Comparison of ENCODE assay signal across 16 cellular contexts in genomic region chr3:42843730-42844713, GRCh38. TPM values are rescaled to one million over a fixed set of nuclear protein-coding genes. Genes with fewer than 3 reads are reported as not detected.
DNase-seq lines count a peak whose midpoint lies in the region; ATAC-seq and TF ChIP-seq lines count a peak whose summit lies in the region.
"Had no signal": no experiment of that assay in that cellular context is flagged by ENCODE, and none has a peak within 500 bp of the region (broad histone marks: within the 10 kb centered on the region; RNA-seq: fewer than 3 reads in every experiment).

No MANE protein-coding gene starts in this region.

- H3K9me3 Mint-ChIP-seq in endodermal cell = no peaks in the 10 kb centered on the region
- H3K9me3 Mint-ChIP-seq: activated CD4-positive, alpha-beta T cell treated with anti-CD3 and anti-CD28 coated beads, Interleukin-2, amount 10 ng/mL, durations not matched to agents 24 days and 14 days; T-helper 2 cell treated with Interferon-gamma antibody and Interleukin-4, amounts not matched to agents 5 μg/mL and 100 μg/mL, for 36 hours had no signal

- TF ChIP-seq POLR2A in right lobe of liver (IDR thresholded peaks at IDR 0.05) (peak; percentile 8), spleen (IDR thresholded peaks at IDR 0.05) (no peak)

- H3K36me3 ChIP-seq in endodermal cell (ENCODE audit: control insufficient read depth, insufficient read depth, low read length) (no peaks in the 10 kb centered on the region), right lobe of liver (no peaks in the 10 kb centered on the region), spleen (no peaks in the 10 kb centered on the region), BE2C (no peaks in the 10 kb centered on the region)

- H3K4me3 Mint-ChIP-seq in endodermal cell = no peak overlapping the region
- H3K4me3 Mint-ChIP-seq: activated CD4-positive, alpha-beta T cell treated with anti-CD3 and anti-CD28 coated beads, Interleukin-2, amount 10 ng/mL, durations not matched to agents 24 days and 14 days; T-helper 2 cell treated with Interferon-gamma antibody and Interleukin-4, amounts not matched to agents 5 μg/mL and 100 μg/mL, for 36 hours had no signal

- DNase-seq in CD1c-positive myeloid dendritic cell (ENCODE audit: extremely low spot score) (peak; percentile 15), endodermal cell (peak; percentile 60), right lobe of liver (peak in 2 of 3 donors; percentile 75 to 82), spleen (no peak), superior temporal gyrus (ENCODE audit: extremely low spot score) (no peak), BE2C (no peak), SIG-M5 (lab: John Stamatoyannopoulos, UW) (no peak), middle frontal gyrus (ENCODE audit: extremely low spot score, low spot score) (no peak)
- DNase-seq: activated CD4-positive, alpha-beta T cell treated with anti-CD3 and anti-CD28 coated beads, Interleukin-2, amount 10 ng/mL, durations not matched to agents 24 days and 14 days; activated T-cell treated with anti-CD3 and anti-CD28 coated beads, Interleukin-2, amount 50 U/mL, for 48 hours; NCI-H2029; NCI-H748 treated with DMSO at 0.1 percent for 48 hours; stimulated activated CD4-positive, alpha-beta T cell treated with anti-CD3 and anti-CD28 coated beads, Interleukin-4, amount 100 ng/mL, for 24 hours had no signal

- WGBS in endodermal cell (ENCODE audit: insufficient coverage in 1 of 2, insufficient read length in 1 of 2), 2 experiments = 78 to 88% methylated on average over 4 to 7 of the region's 7 CpGs
- 64% methylated on average over 6 of the region's 7 CpGs for WGBS in right lobe of liver (ENCODE audit: insufficient coverage, low coverage, low lambda C conversion rate, missing lambda C conversion rate)
- 67 to 80% (median 74%) methylated on average over 7 of the region's 7 CpGs for WGBS in spleen, 5 donors

- H3K9ac ChIP-seq in endodermal cell (ENCODE audit: extremely low read depth, low read length, poor library complexity, severe bottlenecking) = no peak overlapping the region

- H3K27me3 Mint-ChIP-seq in endodermal cell (ENCODE audit: insufficient read depth) = no peaks in the 10 kb centered on the region
- H3K27me3 Mint-ChIP-seq: activated CD4-positive, alpha-beta T cell treated with anti-CD3 and anti-CD28 coated beads, Interleukin-2, amount 10 ng/mL, durations not matched to agents 24 days and 14 days had no signal

- TF ChIP-seq CTCF in endodermal cell (conservative IDR thresholded peaks at IDR 0.05) (no peak), right lobe of liver (IDR thresholded peaks at IDR 0.05) (no peak), spleen (IDR thresholded peaks at IDR 0.05 in 8 of 11, conservative IDR thresholded peaks at IDR 0.05 in 3 of 11) (no peak), BE2C (IDR thresholded peaks at IDR 0.05; ENCODE audit: low read depth, low read length) (no peak)

- H3K36me3 Mint-ChIP-seq in endodermal cell (ENCODE audit: low read depth) = no peaks in the 10 kb centered on the region

- H3K27ac ChIP-seq in endodermal cell (ENCODE audit: low read depth, low read length) (no peak overlapping the region), right lobe of liver (peak overlapping the region; percentile 24 to 76 (median 58)), spleen (peak overlapping the region in 5 of 8 donors; percentile 2 to 59 (median 43))

- H3K27ac Mint-ChIP-seq in endodermal cell = no peak overlapping the region
- H3K27ac Mint-ChIP-seq: activated CD4-positive, alpha-beta T cell treated with anti-CD3 and anti-CD28 coated beads, Interleukin-2, amount 10 ng/mL, durations not matched to agents 24 days and 14 days; T-helper 2 cell treated with Interferon-gamma antibody and Interleukin-4, amounts not matched to agents 5 μg/mL and 100 μg/mL, for 36 hours had no signal

- intact Hi-C loops in right lobe of liver (cut with DNase I) = no loop called here
- intact Hi-C loops in spleen (cut with DNase I; ENCODE audit: low total_unique reads) = no loop called here

- H3K4me3 ChIP-seq in endodermal cell (ENCODE audit: low read length) (no peak overlapping the region), right lobe of liver (peak overlapping the region in 2 of 3 donors; percentile 3 to 15), spleen (no peak overlapping the region), BE2C (ENCODE audit: low read depth, low read length) (no peak overlapping the region)

- H3K27me3 ChIP-seq in endodermal cell (ENCODE audit: control insufficient read depth, insufficient read depth, low read length, poor library complexity, severe bottlenecking) (no peaks in the 10 kb centered on the region), right lobe of liver (no peaks in the 10 kb centered on the region), spleen (replicated peaks in 1 of 7) (no peaks in the 10 kb centered on the region), BE2C (no peaks in the 10 kb centered on the region)

- H3K4me1 ChIP-seq in endodermal cell (ENCODE audit: control insufficient read depth, insufficient read depth, low read length) = peaks cover 6% of the 10 kb centered on the region
- H3K4me1 ChIP-seq in right lobe of liver = peaks cover 0 to 85% (median 22%) of the 10 kb centered on the region in 4 donors
- H3K4me1 ChIP-seq in spleen = peaks cover 14 to 54% (median 35%) of the 10 kb centered on the region in 6 donors
- no peaks in the 10 kb centered on the region for H3K4me1 ChIP-seq in BE2C

- peaks cover 12% of the 10 kb centered on the region for H3K4me1 Mint-ChIP-seq in endodermal cell

- H3K9me3 ChIP-seq in endodermal cell (ENCODE audit: control insufficient read depth, low read length) (no peaks in the 10 kb centered on the region), right lobe of liver (no peaks in the 10 kb centered on the region), spleen (no peaks in the 10 kb centered on the region), BE2C (no peaks in the 10 kb centered on the region)

- ATAC-seq in right lobe of liver = peak; percentile 25 to 51 (median 46)

RNA-seq across cellular contexts. Expression of gene CYP8B1, which starts 31.7 kb away (rescaled TPM):
- total RNA-seq in endodermal cell (not detected), right lobe of liver (100 to 1,000 TPM; 237 to 478 (median 308) TPM), spleen (not detected)
- polyA plus RNA-seq in endodermal cell (2013, experiment 1 of 2) = not detected
- polyA plus RNA-seq in endodermal cell (2013, experiment 2 of 2) = not detected
- polyA plus RNA-seq in spleen = under 1 TPM in 1 of 3 donors, not detected in 2; 0.02 TPM
- polyA plus RNA-seq in BE2C (2012; ENCODE audit: insufficient read depth, insufficient read length, low read depth) = 0.11 TPM
- total RNA-seq: activated CD4-positive, alpha-beta T cell treated with anti-CD3 and anti-CD28 coated beads, Interleukin-2, amount 10 ng/mL, durations not matched to agents 24 days and 14 days; M059J; pulmonary artery endothelial cell had no signal

RNA-seq across cellular contexts. Expression of gene ACKR2, which starts 34.8 kb away (rescaled TPM):
- total RNA-seq in endodermal cell = 1 to 10 TPM; 1.1 TPM
- 0.14 TPM for polyA plus RNA-seq in endodermal cell (2013, experiment 1 of 2)
- 0.33 TPM for polyA plus RNA-seq in endodermal cell (2013, experiment 2 of 2)
- 10 to 100 TPM; 17.0 to 36.1 (median 23.0) TPM for total RNA-seq in right lobe of liver
- total RNA-seq in spleen = 1 to 10 TPM in 5 of 7 donors, under 1 TPM in 2; 0.52 to 4.4 (median 1.2) TPM
- under 1 TPM; 0.17 to 0.42 (median 0.33) TPM for polyA plus RNA-seq in spleen
- not detected for polyA plus RNA-seq in BE2C (2012; ENCODE audit: insufficient read depth, insufficient read length, low read depth)
- total RNA-seq: pulmonary artery endothelial cell had no signal

RNA-seq across cellular contexts. Expression of gene HIGD1A, which starts 39.7 kb away (rescaled TPM):
- 100 to 1,000 TPM; 116 to 121 TPM for total RNA-seq in endodermal cell
- 179 TPM for polyA plus RNA-seq in endodermal cell (2013, experiment 1 of 2)
- 188 TPM for polyA plus RNA-seq in endodermal cell (2013, experiment 2 of 2)
- 100 to 1,000 TPM; 104 to 348 (median 175) TPM for total RNA-seq in right lobe of liver
- 10 to 100 TPM; 48.5 to 89.0 (median 58.8) TPM for total RNA-seq in spleen
- polyA plus RNA-seq in spleen = 10 to 100 TPM; 39.4 to 86.6 (median 60.5) TPM
- 47.3 TPM for polyA plus RNA-seq in BE2C (2012; ENCODE audit: insufficient read depth, insufficient read length, low read depth)

Comparison
In these comparisons a context has a peak if more than half of its experiments do, and no peak if none do; other contexts are left out.
1. DNase-seq: peak in CD1c-positive myeloid dendritic cell (single experiment), endodermal cell (single experiment) and right lobe of liver (2 of 3); none in spleen (single experiment), superior temporal gyrus (single experiment), BE2C (single experiment), SIG-M5 (single experiment) and middle frontal gyrus (single experiment).
2. H3K4me3 ChIP-seq: peak in right lobe of liver (2 of 3); none in endodermal cell (single experiment), spleen (0 of 8) and BE2C (single experiment).
3. RNA of gene CYP8B1, which starts 31.7 kb away (total RNA-seq): 237 to 478 TPM in right lobe of liver; not detected in endodermal cell and not detected in spleen; every median in the first group is over 100 times any median in the second.